Comparison of ENCODE assay signal across 1 cellular context in genomic region chr1:12249181-12249580, GRCh38.
TF ChIP-seq lines count a peak whose summit lies in the region.

No MANE protein-coding gene starts in this region.

TF ChIP-seq in K562, 482 proteins besides CTCF, POLR2A, EP300 and RAD21:
- TF ChIP-seq ZNF740 (CRISPR knock-in tag; IDR thresholded peaks at IDR 0.05) (no peak), ZNF740 (tag; IDR thresholded peaks at IDR 0.05) (no peak), MTA1 (IDR thresholded peaks at IDR 0.05; ENCODE audit: borderline replicate concordance) (no peak), MAFG (tag; conservative IDR thresholded peaks at IDR 0.05) (0 out of 2 replicates have a peak, but pooled peaks have one; percentile 17), C11orf30 (IDR thresholded peaks at IDR 0.05; ENCODE audit: low read depth) (0 out of 2 replicates have a peak, but pooled peaks have one; percentile 17)
TF ChIP-seq in K562: peak in this region for 2.
